Comparison of ENCODE assay signal across 8 cellular contexts in the genomic region with DNA sequence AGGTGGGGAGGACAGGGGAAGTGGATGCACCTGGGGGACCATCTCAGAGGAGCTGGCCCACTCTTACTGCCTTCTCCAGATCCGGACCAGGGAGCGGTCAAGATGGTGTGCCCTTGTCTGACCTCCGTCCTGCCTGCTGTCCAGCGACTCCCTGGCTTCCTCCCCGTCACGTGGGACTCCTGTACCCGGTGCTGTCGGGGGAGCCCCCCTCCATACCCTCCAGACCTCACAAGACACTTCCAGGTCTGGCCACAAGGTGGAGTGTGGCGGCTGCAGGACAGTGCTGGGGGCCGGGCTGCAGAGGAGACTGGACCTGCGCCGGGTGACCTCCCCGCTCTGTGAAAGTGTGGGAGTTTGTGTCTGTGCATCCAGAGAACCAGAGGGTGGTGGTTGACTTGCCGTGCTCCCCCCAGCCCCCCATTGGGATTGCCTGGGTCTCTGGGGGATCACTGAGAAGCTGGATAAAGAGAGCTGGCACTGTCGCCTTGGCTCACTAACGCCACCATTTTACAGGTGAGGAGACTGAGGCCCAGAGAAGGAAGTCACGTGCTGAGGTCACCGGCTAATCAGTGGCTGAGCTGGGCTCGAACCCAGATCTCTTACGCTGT. TPM values are rescaled to one million over a fixed set of nuclear protein-coding genes. Genes with fewer than 3 reads are reported as not detected.
DNase-seq lines count a peak whose midpoint lies in the region; ATAC-seq and TF ChIP-seq lines count a peak whose summit lies in the region.

No MANE protein-coding gene starts in this region.

- WGBS in trophoblast cell (ENCODE audit: extremely low coverage, insufficient coverage, insufficient read length), result no CpG with 5 or more reads among the region's 20 CpGs

- peak; percentile 91 for TF ChIP-seq CTCF in GM12874 (IDR thresholded peaks at IDR 0.05; ENCODE audit: insufficient read depth, low read depth, low read length)

- no peak overlapping the region for H4K8ac ChIP-seq in trophoblast cell (ENCODE audit: low read depth, low read length)

- ATAC-seq in HG03354 (IDR thresholded peaks at IDR 0.05; ENCODE audit: poor library complexity, severe bottlenecking, unreplicated experiment), result peak; percentile 73

- H3K18ac ChIP-seq in trophoblast cell (ENCODE audit: low read length), result no peak overlapping the region

- H2AFZ ChIP-seq in trophoblast cell (ENCODE audit: insufficient read depth, low read length, poor library complexity), result no peak overlapping the region

- peaks cover 3% of the 10 kb centered on the region for H3K9me3 ChIP-seq in trophoblast cell (ENCODE audit: insufficient read depth, low read depth, low read length)

- no peak overlapping the region for H2BK120ac ChIP-seq in trophoblast cell (ENCODE audit: insufficient read depth, low read length, poor library complexity)

- no peak overlapping the region for H3K9ac ChIP-seq in trophoblast cell (ENCODE audit: low read length)

- no peaks in the 10 kb centered on the region for H3K27me3 ChIP-seq in trophoblast cell (ENCODE audit: insufficient read depth, low read length)

- H3K79me1 ChIP-seq in trophoblast cell (ENCODE audit: low read length), result peaks cover 6% of the 10 kb centered on the region

- peaks cover 26 to 30% of the 10 kb centered on the region in 2 experiments for H3K4me1 ChIP-seq in trophoblast cell (ENCODE audit: control insufficient read depth in 1 of 2, insufficient read depth in 2 of 2, low read length in 2 of 2)

- no peak overlapping the region for H4K91ac ChIP-seq in trophoblast cell (ENCODE audit: low read depth, low read length)

- H2BK12ac ChIP-seq in trophoblast cell (ENCODE audit: low read length), result no peak overlapping the region

- H2BK5ac ChIP-seq in trophoblast cell (ENCODE audit: low read depth, low read length, poor library complexity), result no peak overlapping the region

- peaks cover 3% of the 10 kb centered on the region for H3K79me2 ChIP-seq in trophoblast cell (ENCODE audit: control insufficient read depth, insufficient read depth, low read length, poor library complexity)

- no peak overlapping the region for H3K23ac ChIP-seq in trophoblast cell (ENCODE audit: low read length)

- no peak overlapping the region for H3K4me3 ChIP-seq in trophoblast cell (ENCODE audit: low read depth, low read length)

- H3K27ac ChIP-seq in trophoblast cell (ENCODE audit: low read depth, low read length), result no peak overlapping the region

- H3K36me3 ChIP-seq in trophoblast cell (ENCODE audit: control insufficient read depth in 1 of 2, insufficient read depth in 2 of 2, low read length in 2 of 2), result no peaks in the 10 kb centered on the region

- DNase-seq in A172 (ENCODE audit: low spot score) (peak; percentile 64), RPMI8226 (peak; percentile 73), germinal center (ENCODE audit: low spot score) (peak; percentile 82), trophoblast cell (peak; percentile 33 to 65), GOT3 (lab: John Stamatoyannopoulos, UW) (no peak)
- DNase-seq in activated effector memory CD4-positive, alpha-beta T cell treated with anti-CD3 and anti-CD28 coated beads, Interleukin-2, amount 50 U/mL, for 16 hours, result peak; percentile 82

- peak overlapping the region; percentile 25 for H3K4me2 ChIP-seq in trophoblast cell (ENCODE audit: low read length)

- H3K14ac ChIP-seq in trophoblast cell (ENCODE audit: low read length), result no peak overlapping the region

- no peak overlapping the region for H3K4ac ChIP-seq in trophoblast cell (ENCODE audit: low read depth, low read length)

- H4K12ac ChIP-seq in trophoblast cell (ENCODE audit: low read depth, low read length), result no peak overlapping the region

- no peak overlapping the region for H2AK5ac ChIP-seq in trophoblast cell (ENCODE audit: low read length)

RNA-seq across cellular contexts. Expression of a gene that starts 1.9 kb away (rescaled TPM):
- total RNA-seq in A172 (2014; rRNA removed; shearing (Covaris generic)), result 0.26 TPM in 2 replicates
- 5.1 and 5.5 TPM in 2 replicates for polyA plus RNA-seq in trophoblast cell (2013)
